Comparison of ENCODE assay signal across 8 cellular contexts in the genomic region with DNA sequence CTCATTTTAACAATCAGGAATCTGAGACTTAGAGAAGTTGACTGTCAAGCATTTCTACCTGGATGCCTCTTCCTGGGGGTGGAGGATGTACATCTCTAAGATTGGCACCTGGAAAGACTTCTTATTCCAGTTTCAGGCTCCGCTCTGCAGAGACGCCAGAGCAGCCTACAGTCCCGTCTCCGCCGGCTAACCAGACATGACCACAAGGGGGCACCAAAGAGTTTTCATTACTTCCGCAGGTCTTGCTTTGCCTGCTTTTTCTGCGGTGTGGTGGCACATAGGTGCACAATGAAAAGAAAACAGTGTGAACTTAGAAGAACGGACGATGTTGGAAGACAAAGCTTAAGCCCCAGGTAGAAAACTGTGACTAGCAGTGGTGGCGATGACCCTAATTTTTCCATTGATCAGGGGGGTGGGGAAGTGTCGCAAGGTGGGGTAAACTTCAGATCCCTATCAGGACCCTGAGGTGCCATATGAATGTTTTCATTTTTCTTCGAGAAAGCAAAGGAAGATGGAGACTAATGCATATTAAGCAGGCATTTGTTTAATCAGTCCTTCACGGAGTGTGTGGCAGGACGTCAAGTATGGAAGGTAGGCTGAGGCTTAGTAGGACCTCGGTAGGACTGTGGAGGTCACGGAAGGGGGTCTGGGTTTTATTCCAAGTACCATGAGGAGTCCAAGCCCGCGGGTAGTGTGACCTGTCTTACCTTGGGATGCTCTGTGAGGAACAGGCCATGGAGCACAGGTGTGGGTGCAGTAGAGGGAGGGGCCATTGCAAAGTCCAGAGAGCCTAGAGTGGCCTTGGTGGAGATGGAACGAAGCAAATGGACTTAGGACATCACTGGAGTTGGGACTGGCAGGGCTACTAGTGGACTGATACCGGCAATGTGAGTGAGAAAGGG.
DNase-seq lines count a peak whose midpoint lies in the region; ATAC-seq and TF ChIP-seq lines count a peak whose summit lies in the region.

No MANE protein-coding gene starts in this region.

- no peak for TF ChIP-seq EP300 in neural cell (conservative IDR thresholded peaks at IDR 0.05; ENCODE audit: poor library complexity, severe bottlenecking)

- H3K9ac ChIP-seq in OCI-LY1 (ENCODE audit: low read length) (no peak overlapping the region), neural cell (ENCODE audit: low read length) (no peak overlapping the region)

- no peak overlapping the region for H3K4me3 Mint-ChIP-seq in stimulated activated naive CD8-positive, alpha-beta T cell treated with anti-CD3 and anti-CD28 coated beads, Interleukin-15, amount 100 ng/mL, for 72 hours

- no peaks in the 10 kb centered on the region for H3K4me1 ChIP-seq in OCI-LY1 (ENCODE audit: insufficient read depth, low read length, severe bottlenecking)

- H3K36me3 ChIP-seq in OCI-LY1 (ENCODE audit: insufficient read depth, low read length) (no peaks in the 10 kb centered on the region), neural cell (ENCODE audit: insufficient read depth, low read length) (no peaks in the 10 kb centered on the region)

- H3K27ac ChIP-seq in HL-60 (replicated peaks) (no peak overlapping the region), OCI-LY1 (ENCODE audit: low read depth, low read length, poor library complexity, severe bottlenecking) (no peak overlapping the region), neural cell (ENCODE audit: low read length) (no peak overlapping the region)

- H3K27me3 ChIP-seq in HL-60 (ENCODE audit: insufficient read depth, poor library complexity, severe bottlenecking) (no peaks in the 10 kb centered on the region), OCI-LY1 (ENCODE audit: insufficient read depth, low read length) (no peaks in the 10 kb centered on the region), neural cell (ENCODE audit: insufficient read depth, low read depth, low read length) (no peaks in the 10 kb centered on the region)

- H3K9me3 ChIP-seq in OCI-LY1 (ENCODE audit: low read length) = no peaks in the 10 kb centered on the region
- H3K9me3 ChIP-seq in neural cell (ENCODE audit: low read length) = no peaks in the 10 kb centered on the region

- H3K27ac Mint-ChIP-seq in stimulated activated naive CD8-positive, alpha-beta T cell treated with anti-CD3 and anti-CD28 coated beads, Interleukin-15, amount 100 ng/mL, for 72 hours = no peak overlapping the region

- DNase-seq in C1 segment of cervical spinal cord (lab: John Stamatoyannopoulos, UW) (peak in 10 of 14 donors; percentile 1 to 54 (median 19)), GM19238 (ENCODE audit: insufficient read length, low spot score) (peak; percentile 55), HL-60 (ENCODE audit: low read depth in 1 of 2, low spot score in 1 of 2) (peak; percentile 21 to 66), fibroblast of mammary gland (ENCODE audit: low read depth) (peak; percentile 70)
- DNase-seq in activated T-cell treated with anti-CD3 and anti-CD28 coated beads, Interleukin-2, amount 50 U/mL, for 1 hour = peak; percentile 60
- DNase-seq in stimulated activated naive CD8-positive, alpha-beta T cell treated with anti-CD3 and anti-CD28 coated beads, Interleukin-15, amount 100 ng/mL, for 72 hours = peak; percentile 57 to 62

- peak; percentile 83 for TF ChIP-seq RAD21 in neural cell (conservative IDR thresholded peaks at IDR 0.05)

- H3K4me3 ChIP-seq in HL-60 (replicated peaks; ENCODE audit: insufficient read depth, low read length) = no peak overlapping the region
- H3K4me3 ChIP-seq in OCI-LY1 (ENCODE audit: low read depth, low read length, poor library complexity, severe bottlenecking) = no peak overlapping the region
- no peak overlapping the region for H3K4me3 ChIP-seq in fibroblast of mammary gland (ENCODE audit: control insufficient read depth, low read depth, low read length)
- no peak overlapping the region for H3K4me3 ChIP-seq in neural cell (ENCODE audit: low read length)

- H4K20me1 ChIP-seq in OCI-LY1 (ENCODE audit: insufficient read depth, low read length) (no peaks in the 10 kb centered on the region), neural cell (ENCODE audit: insufficient read depth) (no peaks in the 10 kb centered on the region)

- H3K4me1 Mint-ChIP-seq in stimulated activated naive CD8-positive, alpha-beta T cell treated with anti-CD3 and anti-CD28 coated beads, Interleukin-15, amount 100 ng/mL, for 72 hours = peaks cover 7% of the 10 kb centered on the region

- peak; percentile 71 for ATAC-seq in stimulated activated naive CD8-positive, alpha-beta T cell treated with anti-CD3 and anti-CD28 coated beads, Interleukin-15, amount 100 ng/mL, for 72 hours

- H3K9me2 ChIP-seq in OCI-LY1 (ENCODE audit: low read depth, low read length) (no peaks in the 10 kb centered on the region), neural cell (ENCODE audit: insufficient read depth, low read length) (no peaks in the 10 kb centered on the region)

- H3K4me2 ChIP-seq in OCI-LY1 (ENCODE audit: low read length) (no peak overlapping the region), neural cell (ENCODE audit: low read length) (no peak overlapping the region)

- H3K79me2 ChIP-seq in OCI-LY1 (ENCODE audit: insufficient read depth, low read length) = no peaks in the 10 kb centered on the region
- no peaks in the 10 kb centered on the region for H3K79me2 ChIP-seq in neural cell (replicated peaks; ENCODE audit: insufficient read depth, low read length)

- peaks cover 0 to 16% of the 10 kb centered on the region in 2 donors for H3K9me3 Mint-ChIP-seq in stimulated activated naive CD8-positive, alpha-beta T cell treated with anti-CD3 and anti-CD28 coated beads, Interleukin-15, amount 100 ng/mL, for 72 hours

- peaks cover 52% of the 10 kb centered on the region for H3K27me3 Mint-ChIP-seq in stimulated activated naive CD8-positive, alpha-beta T cell treated with anti-CD3 and anti-CD28 coated beads, Interleukin-15, amount 100 ng/mL, for 72 hours

- H3F3A ChIP-seq in OCI-LY1 (ENCODE audit: insufficient read depth, low read length) (no peaks in the 10 kb centered on the region), neural cell (ENCODE audit: insufficient read depth, low read length, poor library complexity, severe bottlenecking) (no peaks in the 10 kb centered on the region)

- no peak overlapping the region for H2AFZ ChIP-seq in OCI-LY1 (ENCODE audit: low read length)
- H2AFZ ChIP-seq in neural cell (ENCODE audit: low read depth, low read length) = no peak overlapping the region

- TF ChIP-seq CTCF in HL-60 (IDR thresholded peaks at IDR 0.05; ENCODE audit: insufficient read depth, low read length) = peak; percentile 64
- TF ChIP-seq CTCF in OCI-LY1 (IDR thresholded peaks at IDR 0.05; ENCODE audit: low read length) = peak; percentile 86
- TF ChIP-seq CTCF in fibroblast of mammary gland (conservative IDR thresholded peaks at IDR 0.05; ENCODE audit: control insufficient read depth, insufficient read depth, low read depth, low read length) = peak; percentile 93
- peak; percentile 80 for TF ChIP-seq CTCF in neural cell (IDR thresholded peaks at IDR 0.05; ENCODE audit: poor library complexity, severe bottlenecking)

TF ChIP-seq in neural cell, 6 proteins besides CTCF, POLR2A, EP300 and RAD21:
- TF ChIP-seq SMC3 (conservative IDR thresholded peaks at IDR 0.05; ENCODE audit: poor library complexity) (peak; percentile 84), MXI1 (conservative IDR thresholded peaks at IDR 0.05; ENCODE audit: poor library complexity, severe bottlenecking) (no peak)
TF ChIP-seq in neural cell: peak in this region for 1.

Comparison
In these comparisons a context has a peak if more than half of its experiments do, and no peak if none do; other contexts are left out.
1. DNase-seq: peak in every context shown above with its lines; median percentile 70 in fibroblast of mammary gland; 60 in activated T-cell treated with anti-CD3 and anti-CD28 coated beads, Interleukin-2, amount 50 U/mL, for 1 hour; 60 in stimulated activated naive CD8-positive, alpha-beta T cell treated with anti-CD3 and anti-CD28 coated beads, Interleukin-15, amount 100 ng/mL, for 72 hours; 55 in GM19238; 44 in HL-60; 19 in C1 segment of cervical spinal cord.